1 cellular context compared by ENCODE assay signal in the genomic region with DNA sequence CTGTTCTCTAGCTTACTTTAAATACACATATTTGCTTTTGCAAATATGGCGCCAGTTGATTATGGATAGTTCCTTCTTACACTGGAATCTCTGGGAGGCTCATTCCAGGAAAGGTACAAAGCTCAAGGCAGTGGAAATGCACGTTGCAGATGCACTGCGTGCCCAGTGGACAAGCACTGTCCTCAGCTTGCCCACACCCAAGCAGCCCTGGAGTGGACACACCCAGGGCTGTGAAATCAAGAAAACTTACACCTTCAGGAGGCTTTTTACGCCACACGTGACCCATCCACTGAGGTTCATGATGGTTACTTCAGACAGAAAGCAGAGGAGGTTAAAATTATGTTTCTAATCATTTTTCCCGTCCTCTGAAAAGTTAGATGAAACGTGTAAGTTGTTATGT.
TF ChIP-seq lines count a peak whose summit lies in the region.

No MANE protein-coding gene starts in this region.

TF ChIP-seq in HepG2, 621 proteins besides CTCF, POLR2A, EP300 and RAD21 (continued from another document and continues in another):
- TF ChIP-seq, protein P1, sequence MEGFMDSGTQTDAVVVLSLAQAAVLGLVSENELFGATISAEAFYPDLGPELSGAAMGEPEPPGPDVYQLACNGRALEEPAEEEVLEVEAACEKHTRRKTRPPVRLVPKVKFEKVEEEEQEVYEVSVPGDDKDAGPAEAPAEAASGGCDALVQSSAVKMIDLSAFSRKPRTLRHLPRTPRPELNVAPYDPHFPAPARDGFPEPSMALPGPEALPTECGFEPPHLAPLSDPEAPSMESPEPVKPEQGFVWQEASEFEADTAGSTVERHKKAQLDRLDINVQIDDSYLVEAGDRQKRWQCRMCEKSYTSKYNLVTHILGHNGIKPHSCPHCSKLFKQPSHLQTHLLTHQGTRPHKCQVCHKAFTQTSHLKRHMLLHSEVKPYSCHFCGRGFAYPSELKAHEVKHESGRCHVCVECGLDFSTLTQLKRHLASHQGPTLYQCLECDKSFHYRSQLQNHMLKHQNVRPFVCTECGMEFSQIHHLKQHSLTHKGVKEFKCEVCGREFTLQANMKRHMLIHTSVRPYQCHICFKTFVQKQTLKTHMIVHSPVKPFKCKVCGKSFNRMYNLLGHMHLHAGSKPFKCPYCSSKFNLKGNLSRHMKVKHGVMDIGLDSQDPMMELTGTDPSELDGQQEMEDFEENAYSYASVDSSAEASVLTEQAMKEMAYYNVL (CRISPR knock-in tag; IDR thresholded peaks at IDR 0.05; ENCODE audit: borderline replicate concordance): peak; percentile 49; the same call in 1 of the 2 replicates
- TF ChIP-seq, protein P2, sequence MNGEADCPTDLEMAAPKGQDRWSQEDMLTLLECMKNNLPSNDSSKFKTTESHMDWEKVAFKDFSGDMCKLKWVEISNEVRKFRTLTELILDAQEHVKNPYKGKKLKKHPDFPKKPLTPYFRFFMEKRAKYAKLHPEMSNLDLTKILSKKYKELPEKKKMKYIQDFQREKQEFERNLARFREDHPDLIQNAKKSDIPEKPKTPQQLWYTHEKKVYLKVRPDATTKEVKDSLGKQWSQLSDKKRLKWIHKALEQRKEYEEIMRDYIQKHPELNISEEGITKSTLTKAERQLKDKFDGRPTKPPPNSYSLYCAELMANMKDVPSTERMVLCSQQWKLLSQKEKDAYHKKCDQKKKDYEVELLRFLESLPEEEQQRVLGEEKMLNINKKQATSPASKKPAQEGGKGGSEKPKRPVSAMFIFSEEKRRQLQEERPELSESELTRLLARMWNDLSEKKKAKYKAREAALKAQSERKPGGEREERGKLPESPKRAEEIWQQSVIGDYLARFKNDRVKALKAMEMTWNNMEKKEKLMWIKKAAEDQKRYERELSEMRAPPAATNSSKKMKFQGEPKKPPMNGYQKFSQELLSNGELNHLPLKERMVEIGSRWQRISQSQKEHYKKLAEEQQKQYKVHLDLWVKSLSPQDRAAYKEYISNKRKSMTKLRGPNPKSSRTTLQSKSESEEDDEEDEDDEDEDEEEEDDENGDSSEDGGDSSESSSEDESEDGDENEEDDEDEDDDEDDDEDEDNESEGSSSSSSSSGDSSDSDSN (CRISPR knock-in tag; IDR thresholded peaks at IDR 0.05): no peak
- TF ChIP-seq GATAD1 (CRISPR knock-in tag; IDR thresholded peaks at IDR 0.05) (peak; percentile 46), PRMT3 (CRISPR knock-in tag; IDR thresholded peaks at IDR 0.05; ENCODE audit: borderline replicate concordance, low read depth) (no peak), ZNF101 (CRISPR knock-in tag; IDR thresholded peaks at IDR 0.05; ENCODE audit: borderline replicate concordance, low read depth) (no peak), ZEB1 (IDR thresholded peaks at IDR 0.05; ENCODE audit: insufficient replicate concordance, low read depth) (no peak), ZNF530 (CRISPR knock-in tag; IDR thresholded peaks at IDR 0.05; ENCODE audit: low read depth) (no peak), ZNF335 (CRISPR knock-in tag; IDR thresholded peaks at IDR 0.05) (no peak), ZNF567 (CRISPR knock-in tag; IDR thresholded peaks at IDR 0.05; ENCODE audit: borderline replicate concordance) (no peak), DMAP1 (CRISPR knock-in tag; IDR thresholded peaks at IDR 0.05) (peak; percentile 69), ZSCAN9 (CRISPR knock-in tag; IDR thresholded peaks at IDR 0.05; ENCODE audit: borderline replicate concordance) (no peak; the same call in 1 of the 2 replicates), RBM39 (IDR thresholded peaks at IDR 0.05; ENCODE audit: low read depth, low read length, poor library complexity, severe bottlenecking) (no peak), ZNF136 (CRISPR knock-in tag; IDR thresholded peaks at IDR 0.05; ENCODE audit: low read depth) (no peak), ZNF282 (IDR thresholded peaks at IDR 0.05; ENCODE audit: partially characterized antibody) (no peak), ZNF557 (CRISPR knock-in tag; IDR thresholded peaks at IDR 0.05) (no peak), ZNF3 (CRISPR knock-in tag; IDR thresholded peaks at IDR 0.05) (no peak), CBX1 (IDR thresholded peaks at IDR 0.05; ENCODE audit: low read depth) (no peak), ZNF256 (CRISPR knock-in tag; conservative IDR thresholded peaks at IDR 0.05) (no peak), ZBTB3 (CRISPR knock-in tag; IDR thresholded peaks at IDR 0.05; ENCODE audit: borderline replicate concordance, low read depth) (peak; percentile 86; the same call in 1 of the 2 replicates), GZF1 (CRISPR knock-in tag; IDR thresholded peaks at IDR 0.05) (no peak), ZNF605 (CRISPR knock-in tag; IDR thresholded peaks at IDR 0.05) (no peak), GATA4 (IDR thresholded peaks at IDR 0.05; ENCODE audit: borderline replicate concordance, low read depth) (peak; percentile 49; the same call in 1 of the 2 replicates), NCOA1 (CRISPR knock-in tag; IDR thresholded peaks at IDR 0.05) (no peak), FOSL1 (CRISPR knock-in tag; IDR thresholded peaks at IDR 0.05; ENCODE audit: borderline replicate concordance) (no peak)
- TF ChIP-seq, protein P3, sequence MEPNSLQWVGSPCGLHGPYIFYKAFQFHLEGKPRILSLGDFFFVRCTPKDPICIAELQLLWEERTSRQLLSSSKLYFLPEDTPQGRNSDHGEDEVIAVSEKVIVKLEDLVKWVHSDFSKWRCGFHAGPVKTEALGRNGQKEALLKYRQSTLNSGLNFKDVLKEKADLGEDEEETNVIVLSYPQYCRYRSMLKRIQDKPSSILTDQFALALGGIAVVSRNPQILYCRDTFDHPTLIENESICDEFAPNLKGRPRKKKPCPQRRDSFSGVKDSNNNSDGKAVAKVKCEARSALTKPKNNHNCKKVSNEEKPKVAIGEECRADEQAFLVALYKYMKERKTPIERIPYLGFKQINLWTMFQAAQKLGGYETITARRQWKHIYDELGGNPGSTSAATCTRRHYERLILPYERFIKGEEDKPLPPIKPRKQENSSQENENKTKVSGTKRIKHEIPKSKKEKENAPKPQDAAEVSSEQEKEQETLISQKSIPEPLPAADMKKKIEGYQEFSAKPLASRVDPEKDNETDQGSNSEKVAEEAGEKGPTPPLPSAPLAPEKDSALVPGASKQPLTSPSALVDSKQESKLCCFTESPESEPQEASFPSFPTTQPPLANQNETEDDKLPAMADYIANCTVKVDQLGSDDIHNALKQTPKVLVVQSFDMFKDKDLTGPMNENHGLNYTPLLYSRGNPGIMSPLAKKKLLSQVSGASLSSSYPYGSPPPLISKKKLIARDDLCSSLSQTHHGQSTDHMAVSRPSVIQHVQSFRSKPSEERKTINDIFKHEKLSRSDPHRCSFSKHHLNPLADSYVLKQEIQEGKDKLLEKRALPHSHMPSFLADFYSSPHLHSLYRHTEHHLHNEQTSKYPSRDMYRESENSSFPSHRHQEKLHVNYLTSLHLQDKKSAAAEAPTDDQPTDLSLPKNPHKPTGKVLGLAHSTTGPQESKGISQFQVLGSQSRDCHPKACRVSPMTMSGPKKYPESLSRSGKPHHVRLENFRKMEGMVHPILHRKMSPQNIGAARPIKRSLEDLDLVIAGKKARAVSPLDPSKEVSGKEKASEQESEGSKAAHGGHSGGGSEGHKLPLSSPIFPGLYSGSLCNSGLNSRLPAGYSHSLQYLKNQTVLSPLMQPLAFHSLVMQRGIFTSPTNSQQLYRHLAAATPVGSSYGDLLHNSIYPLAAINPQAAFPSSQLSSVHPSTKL (CRISPR knock-in tag; IDR thresholded peaks at IDR 0.05): peak; percentile 96
- TF ChIP-seq, protein P4, sequence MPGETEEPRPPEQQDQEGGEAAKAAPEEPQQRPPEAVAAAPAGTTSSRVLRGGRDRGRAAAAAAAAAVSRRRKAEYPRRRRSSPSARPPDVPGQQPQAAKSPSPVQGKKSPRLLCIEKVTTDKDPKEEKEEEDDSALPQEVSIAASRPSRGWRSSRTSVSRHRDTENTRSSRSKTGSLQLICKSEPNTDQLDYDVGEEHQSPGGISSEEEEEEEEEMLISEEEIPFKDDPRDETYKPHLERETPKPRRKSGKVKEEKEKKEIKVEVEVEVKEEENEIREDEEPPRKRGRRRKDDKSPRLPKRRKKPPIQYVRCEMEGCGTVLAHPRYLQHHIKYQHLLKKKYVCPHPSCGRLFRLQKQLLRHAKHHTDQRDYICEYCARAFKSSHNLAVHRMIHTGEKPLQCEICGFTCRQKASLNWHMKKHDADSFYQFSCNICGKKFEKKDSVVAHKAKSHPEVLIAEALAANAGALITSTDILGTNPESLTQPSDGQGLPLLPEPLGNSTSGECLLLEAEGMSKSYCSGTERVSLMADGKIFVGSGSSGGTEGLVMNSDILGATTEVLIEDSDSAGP (CRISPR knock-in tag; IDR thresholded peaks at IDR 0.05; ENCODE audit: borderline replicate concordance): peak; percentile 50; the same call in 1 of the 2 replicates
- TF ChIP-seq, protein P5, sequence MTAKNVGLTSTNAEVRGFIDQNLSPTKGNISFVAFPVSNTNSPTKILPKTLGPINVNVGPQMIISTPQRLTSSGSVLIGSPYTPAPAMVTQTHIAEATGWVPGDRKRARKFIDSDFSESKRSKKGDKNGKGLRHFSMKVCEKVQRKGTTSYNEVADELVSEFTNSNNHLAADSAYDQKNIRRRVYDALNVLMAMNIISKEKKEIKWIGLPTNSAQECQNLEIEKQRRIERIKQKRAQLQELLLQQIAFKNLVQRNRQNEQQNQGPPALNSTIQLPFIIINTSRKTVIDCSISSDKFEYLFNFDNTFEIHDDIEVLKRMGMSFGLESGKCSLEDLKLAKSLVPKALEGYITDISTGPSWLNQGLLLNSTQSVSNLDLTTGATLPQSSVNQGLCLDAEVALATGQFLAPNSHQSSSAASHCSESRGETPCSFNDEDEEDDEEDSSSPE (CRISPR knock-in tag; IDR thresholded peaks at IDR 0.05): no peak
- TF ChIP-seq, protein P6, sequence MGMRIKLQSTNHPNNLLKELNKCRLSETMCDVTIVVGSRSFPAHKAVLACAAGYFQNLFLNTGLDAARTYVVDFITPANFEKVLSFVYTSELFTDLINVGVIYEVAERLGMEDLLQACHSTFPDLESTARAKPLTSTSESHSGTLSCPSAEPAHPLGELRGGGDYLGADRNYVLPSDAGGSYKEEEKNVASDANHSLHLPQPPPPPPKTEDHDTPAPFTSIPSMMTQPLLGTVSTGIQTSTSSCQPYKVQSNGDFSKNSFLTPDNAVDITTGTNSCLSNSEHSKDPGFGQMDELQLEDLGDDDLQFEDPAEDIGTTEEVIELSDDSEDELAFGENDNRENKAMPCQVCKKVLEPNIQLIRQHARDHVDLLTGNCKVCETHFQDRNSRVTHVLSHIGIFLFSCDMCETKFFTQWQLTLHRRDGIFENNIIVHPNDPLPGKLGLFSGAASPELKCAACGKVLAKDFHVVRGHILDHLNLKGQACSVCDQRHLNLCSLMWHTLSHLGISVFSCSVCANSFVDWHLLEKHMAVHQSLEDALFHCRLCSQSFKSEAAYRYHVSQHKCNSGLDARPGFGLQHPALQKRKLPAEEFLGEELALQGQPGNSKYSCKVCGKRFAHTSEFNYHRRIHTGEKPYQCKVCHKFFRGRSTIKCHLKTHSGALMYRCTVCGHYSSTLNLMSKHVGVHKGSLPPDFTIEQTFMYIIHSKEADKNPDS (CRISPR knock-in tag; IDR thresholded peaks at IDR 0.05): no peak
- TF ChIP-seq, protein P7, sequence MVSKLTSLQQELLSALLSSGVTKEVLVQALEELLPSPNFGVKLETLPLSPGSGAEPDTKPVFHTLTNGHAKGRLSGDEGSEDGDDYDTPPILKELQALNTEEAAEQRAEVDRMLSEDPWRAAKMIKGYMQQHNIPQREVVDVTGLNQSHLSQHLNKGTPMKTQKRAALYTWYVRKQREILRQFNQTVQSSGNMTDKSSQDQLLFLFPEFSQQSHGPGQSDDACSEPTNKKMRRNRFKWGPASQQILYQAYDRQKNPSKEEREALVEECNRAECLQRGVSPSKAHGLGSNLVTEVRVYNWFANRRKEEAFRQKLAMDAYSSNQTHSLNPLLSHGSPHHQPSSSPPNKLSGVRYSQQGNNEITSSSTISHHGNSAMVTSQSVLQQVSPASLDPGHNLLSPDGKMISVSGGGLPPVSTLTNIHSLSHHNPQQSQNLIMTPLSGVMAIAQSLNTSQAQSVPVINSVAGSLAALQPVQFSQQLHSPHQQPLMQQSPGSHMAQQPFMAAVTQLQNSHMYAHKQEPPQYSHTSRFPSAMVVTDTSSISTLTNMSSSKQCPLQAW (CRISPR knock-in tag; IDR thresholded peaks at IDR 0.05): peak; percentile 72
- TF ChIP-seq, protein P8, sequence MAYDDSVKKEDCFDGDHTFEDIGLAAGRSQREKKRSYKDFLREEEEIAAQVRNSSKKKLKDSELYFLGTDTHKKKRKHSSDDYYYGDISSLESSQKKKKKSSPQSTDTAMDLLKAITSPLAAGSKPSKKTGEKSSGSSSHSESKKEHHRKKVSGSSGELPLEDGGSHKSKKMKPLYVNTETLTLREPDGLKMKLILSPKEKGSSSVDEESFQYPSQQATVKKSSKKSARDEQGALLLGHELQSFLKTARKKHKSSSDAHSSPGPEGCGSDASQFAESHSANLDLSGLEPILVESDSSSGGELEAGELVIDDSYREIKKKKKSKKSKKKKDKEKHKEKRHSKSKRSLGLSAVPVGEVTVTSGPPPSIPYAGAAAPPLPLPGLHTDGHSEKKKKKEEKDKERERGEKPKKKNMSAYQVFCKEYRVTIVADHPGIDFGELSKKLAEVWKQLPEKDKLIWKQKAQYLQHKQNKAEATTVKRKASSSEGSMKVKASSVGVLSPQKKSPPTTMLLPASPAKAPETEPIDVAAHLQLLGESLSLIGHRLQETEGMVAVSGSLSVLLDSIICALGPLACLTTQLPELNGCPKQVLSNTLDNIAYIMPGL (CRISPR knock-in tag; IDR thresholded peaks at IDR 0.05; ENCODE audit: borderline replicate concordance in 1 of 2, low read depth in 1 of 2): no peak; a peak in 1 of 4 replicates
- TF ChIP-seq, protein P9, sequence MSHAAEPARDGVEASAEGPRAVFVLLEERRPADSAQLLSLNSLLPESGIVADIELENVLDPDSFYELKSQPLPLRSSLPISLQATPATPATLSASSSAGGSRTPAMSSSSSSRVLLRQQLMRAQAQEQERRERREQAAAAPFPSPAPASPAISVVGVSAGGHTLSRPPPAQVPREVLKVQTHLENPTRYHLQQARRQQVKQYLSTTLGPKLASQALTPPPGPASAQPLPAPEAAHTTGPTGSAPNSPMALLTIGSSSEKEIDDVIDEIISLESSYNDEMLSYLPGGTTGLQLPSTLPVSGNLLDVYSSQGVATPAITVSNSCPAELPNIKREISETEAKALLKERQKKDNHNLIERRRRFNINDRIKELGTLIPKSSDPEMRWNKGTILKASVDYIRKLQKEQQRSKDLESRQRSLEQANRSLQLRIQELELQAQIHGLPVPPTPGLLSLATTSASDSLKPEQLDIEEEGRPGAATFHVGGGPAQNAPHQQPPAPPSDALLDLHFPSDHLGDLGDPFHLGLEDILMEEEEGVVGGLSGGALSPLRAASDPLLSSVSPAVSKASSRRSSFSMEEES (CRISPR knock-in tag; IDR thresholded peaks at IDR 0.05): peak; percentile 43; the same call in 1 of the 2 replicates
- TF ChIP-seq, protein P10, sequence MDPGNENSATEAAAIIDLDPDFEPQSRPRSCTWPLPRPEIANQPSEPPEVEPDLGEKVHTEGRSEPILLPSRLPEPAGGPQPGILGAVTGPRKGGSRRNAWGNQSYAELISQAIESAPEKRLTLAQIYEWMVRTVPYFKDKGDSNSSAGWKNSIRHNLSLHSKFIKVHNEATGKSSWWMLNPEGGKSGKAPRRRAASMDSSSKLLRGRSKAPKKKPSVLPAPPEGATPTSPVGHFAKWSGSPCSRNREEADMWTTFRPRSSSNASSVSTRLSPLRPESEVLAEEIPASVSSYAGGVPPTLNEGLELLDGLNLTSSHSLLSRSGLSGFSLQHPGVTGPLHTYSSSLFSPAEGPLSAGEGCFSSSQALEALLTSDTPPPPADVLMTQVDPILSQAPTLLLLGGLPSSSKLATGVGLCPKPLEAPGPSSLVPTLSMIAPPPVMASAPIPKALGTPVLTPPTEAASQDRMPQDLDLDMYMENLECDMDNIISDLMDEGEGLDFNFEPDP (CRISPR knock-in tag; conservative IDR thresholded peaks at IDR 0.05): no peak
